24 cellular contexts compared by ENCODE assay signal in genomic region chr6:34436803-34437643, GRCh38. TPM values are rescaled to one million over a fixed set of nuclear protein-coding genes. Genes with fewer than 3 reads are reported as not detected.
DNase-seq lines count a peak whose midpoint lies in the region; ATAC-seq, FAIRE-seq and TF ChIP-seq lines count a peak whose summit lies in the region.
"Had no signal": no experiment of that assay in that cellular context is flagged by ENCODE, and none has a peak within 500 bp of the region (broad histone marks: within the 10 kb centered on the region; RNA-seq: fewer than 3 reads in every experiment).

No MANE protein-coding gene starts in this region.

- in situ Hi-C loops in HepG2 (cut with HindIII; ENCODE audit: extremely low pct_ligation_motif_present, low pct_unique_long_range_greater_than_20kb), result no loop called here

- no peak for TF ChIP-seq RAD21 in HepG2 (CRISPR knock-in tag; IDR thresholded peaks at IDR 0.05)

- H3K27me3 ChIP-seq in HepG2 (ENCODE audit: control insufficient read depth in 1 of 2, insufficient read depth in 2 of 2, low read length in 2 of 2) (no peaks in the 10 kb centered on the region; a peak in 1 of 5 replicates), right lobe of liver (no peaks in the 10 kb centered on the region), testis (no peaks in the 10 kb centered on the region), psoas muscle (ENCODE audit: insufficient read depth in 3 of 3, low read length in 2 of 3) (no peaks in the 10 kb centered on the region)
- H3K27me3 ChIP-seq: BE2C; BLaER1 treated with 17β-estradiol and CSF1 and Interleukin-3, amounts not matched to agents 10 nM and 100 nM had no signal

- H3K27ac ChIP-seq in HepG2 (ENCODE audit: extremely low read length, insufficient read depth, low read length) (no peak overlapping the region), right lobe of liver (no peak overlapping the region), testis (no peak overlapping the region), psoas muscle (no peak overlapping the region)
- H3K27ac ChIP-seq: A549; BLaER1 treated with 17β-estradiol and CSF1 and Interleukin-3, amounts not matched to agents 10 nM and 100 nM had no signal

- H4K20me1 ChIP-seq in HepG2 (ENCODE audit: insufficient read depth, low read length), result no peaks in the 10 kb centered on the region
- H4K20me1 ChIP-seq: BLaER1 treated with 17β-estradiol and CSF1 and Interleukin-3, amounts not matched to agents 10 nM and 100 nM had no signal

- H3K4me1 ChIP-seq in HepG2 (ENCODE audit: insufficient read depth, low read length), result no peaks in the 10 kb centered on the region
- no peaks in the 10 kb centered on the region for H3K4me1 ChIP-seq in right lobe of liver
- no peaks in the 10 kb centered on the region for H3K4me1 ChIP-seq in testis
- no peaks in the 10 kb centered on the region for H3K4me1 ChIP-seq in psoas muscle
- H3K4me1 ChIP-seq: A549, BE2C, HAP-1 had no signal

- ATAC-seq in HepG2 (peak; percentile 61), right lobe of liver (no peak), T-cell (replicated peaks in 1 of 4) (no peak), psoas muscle (no peak)
- ATAC-seq: A549 had no signal

- intact Hi-C loops in HepG2 (cut with micrococcal nuclease; ENCODE audit: unreplicated experiment), result no loop called here
- intact Hi-C loops in right lobe of liver (cut with DNase I), result no loop called here
- intact Hi-C loops in testis (cut with DNase I; ENCODE audit: low total_unique reads), result no loop called here
- intact Hi-C loops in cardiac septum (cut with DNase I), result no loop called here
- intact Hi-C loops in psoas muscle (cut with DNase I), result no loop called here

- H3K4me3 Mint-ChIP-seq in T-cell, result no peak overlapping the region
- H3K4me3 Mint-ChIP-seq: CD4-positive, alpha-beta memory T cell had no signal

- H2AFZ ChIP-seq in HepG2 (ENCODE audit: low read length), result no peak overlapping the region

- no peaks in the 10 kb centered on the region for H3K36me3 Mint-ChIP-seq in T-cell
- H3K36me3 Mint-ChIP-seq: CD4-positive, alpha-beta memory T cell had no signal

- WGBS in HepG2 (ENCODE audit: low lambda C conversion rate), result 77% methylated on average over 25 of the region's 38 CpGs
- 78% methylated on average over 10 of the region's 38 CpGs for WGBS in right lobe of liver (ENCODE audit: insufficient coverage, low coverage, low lambda C conversion rate, missing lambda C conversion rate)
- 77 to 84% methylated on average over 16 to 20 of the region's 38 CpGs for WGBS in testis, 2 donors
- 88 to 90% (median 89%) methylated on average over 33 to 38 of the region's 38 CpGs for WGBS in psoas muscle, 3 donors

- no peak overlapping the region for H3K9ac ChIP-seq in HepG2 (ENCODE audit: insufficient read depth, low read depth, low read length)
- H3K9ac ChIP-seq: BLaER1 treated with 17β-estradiol and CSF1 and Interleukin-3, amounts not matched to agents 10 nM and 100 nM had no signal

- H3K4me3 ChIP-seq in HepG2 (replicated peaks in 1 of 3; ENCODE audit: insufficient read depth in 1 of 3, low read depth in 2 of 3, low read length in 3 of 3), result no peak overlapping the region
- no peak overlapping the region for H3K4me3 ChIP-seq in right lobe of liver
- peak overlapping the region; percentile 7 to 45 for H3K4me3 ChIP-seq in testis
- no peak overlapping the region for H3K4me3 ChIP-seq in psoas muscle
- H3K4me3 ChIP-seq: A549; BLaER1 treated with 17β-estradiol and CSF1 and Interleukin-3, amounts not matched to agents 10 nM and 100 nM; HAP-1 had no signal

- TF ChIP-seq POLR2A in HepG2 (IDR thresholded peaks at IDR 0.05; ENCODE audit: insufficient read depth in 1 of 2, low read depth in 2 of 2, low read length in 2 of 2) (no peak), right lobe of liver (IDR thresholded peaks at IDR 0.05) (no peak), testis (IDR thresholded peaks at IDR 0.05) (no peak)

- H3K9me3 ChIP-seq in HepG2 (ENCODE audit: low read length), result no peaks in the 10 kb centered on the region
- H3K9me3 ChIP-seq in right lobe of liver, result no peaks in the 10 kb centered on the region
- no peaks in the 10 kb centered on the region for H3K9me3 ChIP-seq in testis
- H3K9me3 ChIP-seq in psoas muscle, result no peaks in the 10 kb centered on the region
- H3K9me3 ChIP-seq: A549, BE2C, HAP-1 had no signal

- H3K27me3 Mint-ChIP-seq in T-cell, result no peaks in the 10 kb centered on the region

- no peak overlapping the region for H3K27ac Mint-ChIP-seq in T-cell
- H3K27ac Mint-ChIP-seq: CD4-positive, alpha-beta memory T cell had no signal

- H3K9me3 Mint-ChIP-seq in T-cell, result no peaks in the 10 kb centered on the region
- H3K9me3 Mint-ChIP-seq: CD4-positive, alpha-beta memory T cell had no signal

- POLR2A ChIA-PET in HepG2 (lab: Yijun Ruan, JAX) (interaction anchor here (0.6 to 2.5 kb wide), 4 partner anchors 11 to 482 kb away, joined by 3 to 20 read pairs (median 3); partner anchors contain the start of gene RPS10), T-cell (lab: Charles Lee) (no interaction called here)

- no peak for TF ChIP-seq EP300 in HepG2 (IDR thresholded peaks at IDR 0.05; ENCODE audit: low read depth in 2 of 2, low read length in 2 of 2)
- TF ChIP-seq EP300 in HepG2 (CRISPR knock-in tag; IDR thresholded peaks at IDR 0.05; ENCODE audit: borderline replicate concordance), result no peak

- no peaks in the 10 kb centered on the region for H3K79me2 ChIP-seq in HepG2 (ENCODE audit: insufficient read depth, low read length)

- no peak for TF ChIP-seq CTCF in HepG2 (CRISPR knock-in tag; IDR thresholded peaks at IDR 0.05)
- no peak for TF ChIP-seq CTCF in right lobe of liver (IDR thresholded peaks at IDR 0.05)
- TF ChIP-seq CTCF in testis (IDR thresholded peaks at IDR 0.05), result no peak
- TF ChIP-seq CTCF in psoas muscle (IDR thresholded peaks at IDR 0.05), result no peak

- H3K4me1 Mint-ChIP-seq in T-cell, result no peaks in the 10 kb centered on the region
- H3K4me1 Mint-ChIP-seq: CD4-positive, alpha-beta memory T cell had no signal

- FAIRE-seq in HepG2 (lab: Jason Lieb, UNC), result no peak
- FAIRE-seq: A549, G401.6, GM12892, H54 had no signal

- no peaks in the 10 kb centered on the region for H3K36me3 ChIP-seq in HepG2 (replicated peaks in 1 of 2; ENCODE audit: control insufficient read depth in 1 of 2, insufficient read depth in 2 of 2, low read length in 2 of 2)
- H3K36me3 ChIP-seq in right lobe of liver, result no peaks in the 10 kb centered on the region
- H3K36me3 ChIP-seq in testis (ENCODE audit: low read depth, missing control alignments), result no peaks in the 10 kb centered on the region
- no peaks in the 10 kb centered on the region for H3K36me3 ChIP-seq in psoas muscle (ENCODE audit: insufficient read depth in 1 of 2, low read depth in 1 of 2)
- H3K36me3 ChIP-seq: BE2C; BLaER1 treated with 17β-estradiol and CSF1 and Interleukin-3, amounts not matched to agents 10 nM and 100 nM; HAP-1 had no signal

- no peak overlapping the region; the same call in 1 of the 2 replicates for H3K4me2 ChIP-seq in HepG2 (ENCODE audit: low read depth, low read length)
- H3K4me2 ChIP-seq: A549; BLaER1 treated with 17β-estradiol and CSF1 and Interleukin-3, amounts not matched to agents 10 nM and 100 nM had no signal

- DNase-seq in HepG2 (ENCODE audit: low spot score) (no peak), right lobe of liver (no peak), NCI-H69 (lab: John Stamatoyannopoulos, UW) (peak; percentile 27), occipital lobe (lab: John Stamatoyannopoulos, UW) (peak; percentile 14), testis (peak; percentile 66), T-cell (no peak), cardiac septum (ENCODE audit: low spot score) (no peak), psoas muscle (no peak)
- DNase-seq: 8988T; ACHN; AML-193; BE2C; Calu3; CD4-positive, alpha-beta memory T cell; COR-L47; DMS53; DMS79 treated with DMSO at 0.1 percent for 48 hours; GOT3 had no signal

- BruUV-seq in HepG2 (replicated peaks; lab: Mats Ljungman, UMichigan), result no TSS peak

- CTCF ChIA-PET in HepG2 (lab: Yijun Ruan, JAX; ENCODE audit: low intra/inter-chr PET ratio, low total read pairs) (no interaction called here), T-cell (lab: Charles Lee) (no interaction called here)

RNA-seq across cellular contexts. Expression of gene RPS10, which starts 11.2 kb away (rescaled TPM):
- total RNA-seq in HepG2 (2016; rRNA removed; fragmentation: Illumina TruSeq; extraction: Trizol) (2,909 and 3,503 TPM in 2 replicates), right lobe of liver (100 to 1,000 TPM; 355 to 727 (median 398) TPM), occipital lobe (1,021 TPM), testis (1,000 to 10,000 TPM in 1 of 2 donors, 100 to 1,000 TPM in 1; 926 to 1,691 TPM), T-cell (1,000 to 10,000 TPM; 2,352 to 2,733 (median 2,512) TPM), cardiac septum (542 TPM), psoas muscle (100 to 1,000 TPM; 601 to 836 (median 791) TPM)
- total RNA-seq in HepG2 (2016; cell fraction: cytosol; rRNA removed; fragmentation: Illumina TruSeq; extraction: Trizol; ENCODE audit: low read depth), result 5,102 and 5,632 TPM in 2 replicates
- 3,081 and 3,638 TPM in 2 replicates for total RNA-seq in HepG2 (2016; cell fraction: insoluble cytoplasmic fraction; rRNA removed; fragmentation: Illumina TruSeq; extraction: Trizol)
- 7,429 and 7,480 TPM in 2 replicates for total RNA-seq in HepG2 (2016; cell fraction: membrane; rRNA removed; fragmentation: Illumina TruSeq; extraction: Trizol)
- total RNA-seq in HepG2 (2016; cell fraction: nucleus; rRNA removed; fragmentation: Illumina TruSeq; extraction: Trizol), result 967 and 1,028 TPM in 2 replicates
- polyA plus RNA-seq in HepG2 (2011; rRNA removed) (4,295 and 4,648 TPM in 2 replicates), testis (ENCODE audit: insufficient read depth, low read depth, low replicate concordance) (1,309 TPM), psoas muscle (1,000 to 10,000 TPM; 1,402 to 2,522 (median 1,825) TPM)
- polyA plus RNA-seq in HepG2 (2011; cell fraction: cytosol; rRNA removed), result 9,439 and 9,926 TPM in 2 replicates
- 1,658 and 1,840 TPM in 2 replicates for polyA plus RNA-seq in HepG2 (2011; cell fraction: nucleus; rRNA removed)
- 3,418 and 4,251 TPM in 2 replicates for polyA plus RNA-seq in HepG2 (2012)
- polyA plus RNA-seq in HepG2 (2016; cell fraction: cytosol; fragmentation: Illumina TruSeq; extraction: Trizol; ENCODE audit: low read depth), result 5,367 and 5,814 TPM in 2 replicates
- polyA plus RNA-seq in HepG2 (2016; cell fraction: insoluble cytoplasmic fraction; fragmentation: Illumina TruSeq; extraction: Trizol; ENCODE audit: low read depth), result 2,908 and 3,264 TPM in 2 replicates
- polyA plus RNA-seq in HepG2 (2016; cell fraction: membrane; fragmentation: Illumina TruSeq; extraction: Trizol; ENCODE audit: low read depth), result 6,085 and 6,204 TPM in 2 replicates
- polyA plus RNA-seq in HepG2 (2016; cell fraction: nucleus; fragmentation: Illumina TruSeq; extraction: Trizol; ENCODE audit: insufficient read depth, low read depth), result 1,494 and 1,555 TPM in 2 replicates
- 2,566 and 3,572 TPM in 2 replicates for polyA minus RNA-seq in HepG2 (2011; rRNA and poly(A)+ RNA removed; ENCODE audit: low replicate concordance)
- polyA minus RNA-seq in HepG2 (2011; cell fraction: cytosol; rRNA and poly(A)+ RNA removed), result 602 and 661 TPM in 2 replicates
- 173 and 248 TPM in 2 replicates for polyA minus RNA-seq in HepG2 (2011; cell fraction: nucleus; rRNA and poly(A)+ RNA removed)

RNA-seq across cellular contexts. Expression of gene PACSIN1, which starts 28.9 kb away (rescaled TPM):
- total RNA-seq in HepG2 (2016; rRNA removed; fragmentation: Illumina TruSeq; extraction: Trizol) (not detected in 2 replicates), right lobe of liver (under 1 TPM in 5 of 6 experiments, not detected in 1; 0.05 to 0.37 (median 0.22) TPM), occipital lobe (2.8 TPM), testis (1 to 10 TPM; 2.5 to 3.1 TPM), T-cell (1 to 10 TPM in 4 of 5 donors, under 1 TPM in 1; 0.86 to 3.2 (median 2.4) TPM), cardiac septum (10.3 TPM), psoas muscle (under 1 TPM in 2 of 4 donors, not detected in 2; 0.11 TPM)
- total RNA-seq in HepG2 (2016; cell fraction: cytosol; rRNA removed; fragmentation: Illumina TruSeq; extraction: Trizol; ENCODE audit: low read depth), result not detected in 2 replicates
- total RNA-seq in HepG2 (2016; cell fraction: insoluble cytoplasmic fraction; rRNA removed; fragmentation: Illumina TruSeq; extraction: Trizol), result not detected in 2 replicates
- not detected in 2 replicates for total RNA-seq in HepG2 (2016; cell fraction: membrane; rRNA removed; fragmentation: Illumina TruSeq; extraction: Trizol)
- total RNA-seq in HepG2 (2016; cell fraction: nucleus; rRNA removed; fragmentation: Illumina TruSeq; extraction: Trizol), result not detected in 2 replicates
- polyA plus RNA-seq in HepG2 (2011; rRNA removed) (not detected in 2 replicates), testis (ENCODE audit: insufficient read depth, low read depth, low replicate concordance) (2.1 TPM), psoas muscle (under 1 TPM in 1 of 3 donors, not detected in 2; 0.17 TPM)
- polyA plus RNA-seq in HepG2 (2011; cell fraction: cytosol; rRNA removed), result 0.01 TPM in 1 of 2 replicates, not detected in the other
- not detected in 2 replicates for polyA plus RNA-seq in HepG2 (2011; cell fraction: nucleus; rRNA removed)
- polyA plus RNA-seq in HepG2 (2012), result not detected in 2 replicates
- polyA plus RNA-seq in HepG2 (2016; cell fraction: cytosol; fragmentation: Illumina TruSeq; extraction: Trizol; ENCODE audit: low read depth), result not detected in 2 replicates
- not detected in 2 replicates for polyA plus RNA-seq in HepG2 (2016; cell fraction: insoluble cytoplasmic fraction; fragmentation: Illumina TruSeq; extraction: Trizol; ENCODE audit: low read depth)
- not detected in 2 replicates for polyA plus RNA-seq in HepG2 (2016; cell fraction: membrane; fragmentation: Illumina TruSeq; extraction: Trizol; ENCODE audit: low read depth)
- polyA plus RNA-seq in HepG2 (2016; cell fraction: nucleus; fragmentation: Illumina TruSeq; extraction: Trizol; ENCODE audit: insufficient read depth, low read depth), result not detected in 2 replicates
- 0.04 and 0.05 TPM in 2 replicates for polyA minus RNA-seq in HepG2 (2011; rRNA and poly(A)+ RNA removed; ENCODE audit: low replicate concordance)
- not detected in 2 replicates for polyA minus RNA-seq in HepG2 (2011; cell fraction: cytosol; rRNA and poly(A)+ RNA removed)
- polyA minus RNA-seq in HepG2 (2011; cell fraction: nucleus; rRNA and poly(A)+ RNA removed), result not detected in 2 replicates

RNA-seq across cellular contexts. Expression of gene NUDT3, which starts 44.6 kb away (rescaled TPM):
- total RNA-seq in HepG2 (2016; rRNA removed; fragmentation: Illumina TruSeq; extraction: Trizol) (20.2 and 30.1 TPM in 2 replicates), right lobe of liver (10 to 100 TPM; 14.5 to 22.7 (median 16.7) TPM), occipital lobe (116 TPM), testis (10 to 100 TPM; 24.0 to 28.3 TPM), T-cell (10 to 100 TPM; 23.5 to 31.0 (median 28.9) TPM), cardiac septum (38.2 TPM), psoas muscle (10 to 100 TPM; 33.3 to 70.5 (median 50.6) TPM)
- total RNA-seq in HepG2 (2016; cell fraction: cytosol; rRNA removed; fragmentation: Illumina TruSeq; extraction: Trizol; ENCODE audit: low read depth), result 4.1 and 4.8 TPM in 2 replicates
- 19.5 and 29.7 TPM in 2 replicates for total RNA-seq in HepG2 (2016; cell fraction: insoluble cytoplasmic fraction; rRNA removed; fragmentation: Illumina TruSeq; extraction: Trizol)
- 14.6 and 14.8 TPM in 2 replicates for total RNA-seq in HepG2 (2016; cell fraction: membrane; rRNA removed; fragmentation: Illumina TruSeq; extraction: Trizol)
- total RNA-seq in HepG2 (2016; cell fraction: nucleus; rRNA removed; fragmentation: Illumina TruSeq; extraction: Trizol), result 15.7 and 19.0 TPM in 2 replicates
- polyA plus RNA-seq in HepG2 (2011; rRNA removed) (17.6 and 20.6 TPM in 2 replicates), testis (ENCODE audit: insufficient read depth, low read depth, low replicate concordance) (18.7 TPM), psoas muscle (10 to 100 TPM; 10.6 to 19.9 (median 17.9) TPM)
- 10.7 and 14.8 TPM in 2 replicates for polyA plus RNA-seq in HepG2 (2011; cell fraction: cytosol; rRNA removed)
- 9.2 and 11.9 TPM in 2 replicates for polyA plus RNA-seq in HepG2 (2011; cell fraction: nucleus; rRNA removed)
- polyA plus RNA-seq in HepG2 (2012), result 5.6 TPM in 2 replicates
- polyA plus RNA-seq in HepG2 (2016; cell fraction: cytosol; fragmentation: Illumina TruSeq; extraction: Trizol; ENCODE audit: low read depth), result 3.0 and 3.5 TPM in 2 replicates
- 22.4 and 22.7 TPM in 2 replicates for polyA plus RNA-seq in HepG2 (2016; cell fraction: insoluble cytoplasmic fraction; fragmentation: Illumina TruSeq; extraction: Trizol; ENCODE audit: low read depth)
- 7.4 and 7.7 TPM in 2 replicates for polyA plus RNA-seq in HepG2 (2016; cell fraction: membrane; fragmentation: Illumina TruSeq; extraction: Trizol; ENCODE audit: low read depth)
- 23.3 TPM in 2 replicates for polyA plus RNA-seq in HepG2 (2016; cell fraction: nucleus; fragmentation: Illumina TruSeq; extraction: Trizol; ENCODE audit: insufficient read depth, low read depth)
- polyA minus RNA-seq in HepG2 (2011; rRNA and poly(A)+ RNA removed; ENCODE audit: low replicate concordance), result 23.6 and 25.7 TPM in 2 replicates
- polyA minus RNA-seq in HepG2 (2011; cell fraction: cytosol; rRNA and poly(A)+ RNA removed), result 18.9 and 21.6 TPM in 2 replicates
- polyA minus RNA-seq in HepG2 (2011; cell fraction: nucleus; rRNA and poly(A)+ RNA removed), result 14.0 and 19.0 TPM in 2 replicates

Comparison
In these comparisons a context has a peak if more than half of its experiments do, and no peak if none do; other contexts are left out.
1. DNase-seq: peak in NCI-H69 (single experiment), occipital lobe (single experiment) and testis (single experiment); none in HepG2 (single experiment), right lobe of liver (0 of 3), T-cell (0 of 34), cardiac septum (single experiment) and psoas muscle (0 of 2).
2. H3K4me3 ChIP-seq: peak in testis (2 of 2); none in HepG2 (0 of 3), right lobe of liver (0 of 3) and psoas muscle (single experiment).